In the genomic region with DNA sequence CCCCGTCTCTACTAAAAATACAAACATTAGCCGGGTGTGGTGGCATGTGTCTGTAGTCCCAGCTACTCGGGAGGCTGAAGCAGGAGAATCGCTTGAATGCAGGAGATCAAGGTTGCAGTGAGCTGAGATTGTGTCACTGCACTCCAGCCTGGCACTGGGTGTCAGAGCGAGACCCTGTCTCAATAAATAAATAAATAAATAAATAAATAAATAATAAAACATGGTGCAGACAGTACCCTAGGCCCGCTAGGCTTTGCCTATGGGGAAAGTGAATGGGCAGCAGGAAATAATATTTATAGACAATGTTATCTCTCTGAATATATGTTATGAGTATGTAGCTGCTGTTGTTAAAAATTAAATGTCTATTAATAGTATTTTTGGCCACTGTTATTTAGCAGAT, we compare ENCODE assay signal across 10 cellular contexts.
"Had no signal": no experiment of that assay in that cellular context is flagged by ENCODE, and none has a peak within 500 bp of the region (broad histone marks: within the 10 kb centered on the region; RNA-seq: fewer than 3 reads in every experiment).

No MANE protein-coding gene starts in this region.

- ATAC-seq: HCT116 had no signal

- H3K4me3 Mint-ChIP-seq: H9, HFFc6 had no signal

- FAIRE-seq: H1, H54 had no signal

- H3K27ac Mint-ChIP-seq: HFFc6 had no signal

- H3K9me3 ChIP-seq: HAP-1 had no signal

- H3K9ac ChIP-seq: GM23248 had no signal

- DNase-seq: GM23248, GOT3, H7, H9, HCEC 1CT, HFFc6 had no signal

- H3K4me3 ChIP-seq: GM23248, HAP-1 had no signal

- H3K36me3 ChIP-seq: HAP-1 had no signal

- H3K9me3 Mint-ChIP-seq: H9, HFFc6 had no signal

- H2AFZ ChIP-seq: GM23248 had no signal

- H3K27ac ChIP-seq: GM23248 had no signal
